10 cellular contexts compared by ENCODE assay signal in the genomic region with DNA sequence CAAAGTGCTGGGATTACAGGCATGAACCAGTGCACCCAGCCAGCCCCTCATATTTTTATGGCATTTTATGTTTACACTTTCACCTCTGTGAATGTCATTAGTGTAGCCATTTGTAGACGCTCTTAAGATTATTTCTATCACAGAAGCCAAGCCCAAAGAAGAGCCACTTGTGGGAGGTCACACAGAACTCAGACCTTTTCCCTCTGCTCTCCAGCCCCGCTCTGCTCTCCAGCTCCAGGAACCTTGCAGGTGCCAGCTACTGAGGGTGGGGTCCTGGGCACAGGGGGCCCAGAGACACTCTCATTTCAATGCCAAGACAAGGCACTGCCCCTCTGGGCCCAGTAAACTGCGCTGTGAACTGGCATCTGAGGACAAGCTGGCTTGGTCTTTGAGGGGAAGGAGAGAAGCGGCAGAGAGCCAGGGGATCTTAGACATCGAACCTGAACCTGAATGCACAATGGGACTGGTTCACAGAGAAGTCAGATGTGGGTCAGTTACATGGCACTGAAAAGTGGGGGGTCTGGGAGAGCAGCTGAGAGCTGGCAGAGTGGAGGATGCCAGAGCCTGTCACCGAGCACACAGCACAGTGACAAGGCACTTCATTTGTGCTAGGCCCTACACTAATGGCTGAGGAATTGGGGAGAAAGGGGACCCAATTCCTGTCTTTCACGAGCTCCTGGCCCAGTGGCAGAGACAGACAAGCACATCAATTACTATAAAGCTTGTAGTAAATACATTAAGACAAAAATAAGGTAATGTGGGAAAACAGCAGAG. TPM values are rescaled to one million over a fixed set of nuclear protein-coding genes. Genes with fewer than 3 reads are reported as not detected.
DNase-seq lines count a peak whose midpoint lies in the region; TF ChIP-seq lines count a peak whose summit lies in the region.
"Had no signal": no experiment of that assay in that cellular context is flagged by ENCODE, and none has a peak within 500 bp of the region (broad histone marks: within the 10 kb centered on the region; RNA-seq: fewer than 3 reads in every experiment).

No MANE protein-coding gene starts in this region.

- H3K36me3 Mint-ChIP-seq in activated T-cell treated with anti-CD3 and anti-CD28 coated beads, Interleukin-2, amount 50 U/mL, for 24 hours (ENCODE audit: low read depth) = peaks cover 84% of the 10 kb centered on the region
- peaks cover 25% of the 10 kb centered on the region for H3K36me3 Mint-ChIP-seq in activated naive CD8-positive, alpha-beta T cell

- H3K4me1 Mint-ChIP-seq in activated T-cell treated with anti-CD3 and anti-CD28 coated beads, Interleukin-2, amount 50 U/mL, for 24 hours (ENCODE audit: low read depth) = peaks cover 83% of the 10 kb centered on the region
- H3K4me1 Mint-ChIP-seq in activated naive CD8-positive, alpha-beta T cell (ENCODE audit: low read depth) = peaks cover 93% of the 10 kb centered on the region

- H3K27ac Mint-ChIP-seq in activated T-cell treated with anti-CD3 and anti-CD28 coated beads, Interleukin-2, amount 50 U/mL, for 24 hours = peak overlapping the region; percentile 89
- peak overlapping the region; percentile 91 for H3K27ac Mint-ChIP-seq in activated naive CD8-positive, alpha-beta T cell

- H3K9me3 ChIP-seq in subcutaneous abdominal adipose tissue (ENCODE audit: control insufficient read depth in 5 of 5, low read length in 5 of 5) (no peaks in the 10 kb centered on the region), BE2C (no peaks in the 10 kb centered on the region)

- no peaks in the 10 kb centered on the region for H3K27me3 Mint-ChIP-seq in activated T-cell treated with anti-CD3 and anti-CD28 coated beads, Interleukin-2, amount 50 U/mL, for 24 hours
- H3K27me3 Mint-ChIP-seq in activated naive CD8-positive, alpha-beta T cell = no peaks in the 10 kb centered on the region

- no peak overlapping the region for H3K4me3 ChIP-seq in subcutaneous abdominal adipose tissue (ENCODE audit: low read depth in 1 of 5, low read length in 5 of 5)
- H3K4me3 ChIP-seq in BE2C (ENCODE audit: low read depth, low read length) = no peak overlapping the region

- peak overlapping the region; percentile 50 for H3K27ac ChIP-seq in subcutaneous abdominal adipose tissue (ENCODE audit: low read depth, low read length)

- TF ChIP-seq CTCF in BE2C (IDR thresholded peaks at IDR 0.05; ENCODE audit: low read depth, low read length) = no peak

- H3K4me1 ChIP-seq in subcutaneous abdominal adipose tissue (ENCODE audit: control insufficient read depth in 5 of 5, insufficient read depth in 5 of 5, low read length in 5 of 5) (peaks cover 6 to 52% (median 49%) of the 10 kb centered on the region in 5 donors), BE2C (no peaks in the 10 kb centered on the region)

- H3K9ac ChIP-seq in subcutaneous abdominal adipose tissue (ENCODE audit: low read length in 5 of 5) = peak overlapping the region in 1 of 5 donors; percentile 22

- no peaks in the 10 kb centered on the region for H3K9me3 Mint-ChIP-seq in activated T-cell treated with anti-CD3 and anti-CD28 coated beads, Interleukin-2, amount 50 U/mL, for 24 hours
- no peaks in the 10 kb centered on the region for H3K9me3 Mint-ChIP-seq in activated naive CD8-positive, alpha-beta T cell (ENCODE audit: low read depth)

- no peak for DNase-seq in activated T-cell treated with anti-CD3 and anti-CD28 coated beads, Interleukin-2, amount 50 U/mL, for 24 hours
- DNase-seq in activated T-cell treated with anti-CD3 and anti-CD28 coated beads, Interleukin-2, amount 50 U/mL, for 1 hour = no peak
- DNase-seq in medulla oblongata (ENCODE audit: extremely low spot score) (peak; percentile 72), mesenteric fat pad (ENCODE audit: low spot score) (no peak), NCI-H524 treated with DMSO at 0.1 percent for 48 hours (lab: John Stamatoyannopoulos, UW) (no peak), BE2C (no peak)
- DNase-seq: midbrain, MV-4-11 had no signal

- H3K27me3 ChIP-seq in subcutaneous abdominal adipose tissue (ENCODE audit: control insufficient read depth in 5 of 5, insufficient read depth in 4 of 5, low read length in 5 of 5) (no peaks in the 10 kb centered on the region), BE2C (no peaks in the 10 kb centered on the region)

- peak overlapping the region; percentile 68 for H3K4me3 Mint-ChIP-seq in activated T-cell treated with anti-CD3 and anti-CD28 coated beads, Interleukin-2, amount 50 U/mL, for 24 hours
- peak overlapping the region; percentile 86 for H3K4me3 Mint-ChIP-seq in activated naive CD8-positive, alpha-beta T cell

- peaks cover 9 to 94% (median 81%) of the 10 kb centered on the region in 5 donors for H3K36me3 ChIP-seq in subcutaneous abdominal adipose tissue (ENCODE audit: control insufficient read depth in 5 of 5, insufficient read depth in 5 of 5, low read length in 5 of 5)
- H3K36me3 ChIP-seq in BE2C = peaks cover 12% of the 10 kb centered on the region

RNA-seq across cellular contexts. Expression of a gene that starts 16.7 kb away (rescaled TPM):
- total RNA-seq in mesenteric fat pad = 631 TPM
- polyA plus RNA-seq in BE2C (2012; ENCODE audit: insufficient read depth, insufficient read length, low read depth) = 114 TPM
